Comparison of ENCODE assay signal across 31 cellular contexts in the genomic region with DNA sequence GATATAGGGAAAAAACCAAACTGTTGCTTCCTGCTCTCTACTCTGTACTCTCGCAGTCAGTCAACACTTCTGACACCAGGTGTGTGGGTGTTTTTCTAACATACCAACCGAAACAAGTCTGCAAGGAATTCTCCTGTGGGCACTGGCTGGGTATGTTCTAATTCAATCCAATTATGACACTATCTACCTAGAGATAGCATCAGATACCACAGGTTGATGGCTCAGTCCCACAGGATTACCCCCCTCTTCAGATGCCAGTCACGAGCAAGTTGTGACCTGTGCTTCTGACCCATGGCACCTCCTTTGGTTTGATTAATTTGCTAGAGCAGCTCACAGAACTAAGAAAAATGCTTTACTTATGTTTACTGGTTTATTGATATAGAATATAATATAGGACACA.
"Had no signal": no experiment of that assay in that cellular context is flagged by ENCODE, and none has a peak within 500 bp of the region (broad histone marks: within the 10 kb centered on the region; RNA-seq: fewer than 3 reads in every experiment).

No MANE protein-coding gene starts in this region.

- H3K36me3 ChIP-seq: ascending aorta, breast epithelium, esophagus muscularis mucosa, gastroesophageal sphincter, WERI-Rb-1 had no signal

- ATAC-seq: activated CD4-positive, CD25-positive, alpha-beta regulatory T cell treated with anti-CD3 and anti-CD28 coated beads, Interleukin-2, amount 50 U/mL, for 24 hours; activated CD8-positive, alpha-beta T cell treated with anti-CD3 and anti-CD28 coated beads for 36 hours; activated naive CD4-positive, alpha-beta T cell treated with anti-CD3 and anti-CD28 coated beads, Interleukin-2, amount 50 U/mL, for 72 hours; gastroesophageal sphincter; T-helper 17 cell had no signal

- H3K9me3 ChIP-seq: ascending aorta, breast epithelium, esophagus muscularis mucosa, gastroesophageal sphincter had no signal

- H3K27me3 ChIP-seq: ascending aorta, breast epithelium, dorsolateral prefrontal cortex, esophagus muscularis mucosa, gastroesophageal sphincter had no signal

- H3K4me1 ChIP-seq: ascending aorta, breast epithelium, gastroesophageal sphincter had no signal

- H3K36me3 Mint-ChIP-seq: activated naive CD4-positive, alpha-beta T cell treated with anti-CD3 and anti-CD28 coated beads, Interleukin-2, amount 10 ng/mL, durations not matched to agents 7 days and 5 days; activated naive CD4-positive, alpha-beta T cell treated with anti-CD3 and anti-CD28 coated beads, Interleukin-2, amount 50 U/mL, for 72 hours; activated naive CD8-positive, alpha-beta T cell treated with anti-CD3 and anti-CD28 coated beads, Interleukin-2, amount 10 ng/mL, durations not matched to agents 7 days and 5 days; brain had no signal

- H3K4me1 Mint-ChIP-seq: activated B cell treated with CpG ODN at 0.5 μM for 24 hours; activated naive CD4-positive, alpha-beta T cell treated with anti-CD3 and anti-CD28 coated beads, Interleukin-2, amount 10 ng/mL, durations not matched to agents 7 days and 5 days; activated naive CD8-positive, alpha-beta T cell treated with anti-CD3 and anti-CD28 coated beads, Interleukin-2, amount 10 ng/mL, durations not matched to agents 7 days and 5 days; central memory CD8-positive, alpha-beta T cell; endodermal cell had no signal

- H3K27me3 Mint-ChIP-seq: activated CD8-positive, alpha-beta T cell treated with anti-CD3 and anti-CD28 coated beads for 36 hours; central memory CD8-positive, alpha-beta T cell had no signal

- H3K27ac Mint-ChIP-seq: activated B cell treated with CpG ODN at 0.5 μM for 24 hours; activated CD8-positive, alpha-beta T cell treated with anti-CD3 and anti-CD28 coated beads for 36 hours; activated naive CD4-positive, alpha-beta T cell treated with anti-CD3 and anti-CD28 coated beads, Interleukin-2, amount 10 ng/mL, durations not matched to agents 7 days and 5 days; activated naive CD4-positive, alpha-beta T cell treated with anti-CD3 and anti-CD28 coated beads, Interleukin-2, amount 50 U/mL, for 72 hours; activated naive CD8-positive, alpha-beta T cell treated with anti-CD3 and anti-CD28 coated beads, Interleukin-2, amount 10 ng/mL, durations not matched to agents 7 days and 5 days; brain; dendritic cell treated with granulocyte-macrophage colony-stimulating factor and Interleukin-4, amounts not matched to agents 40 ng/mL and 50 ng/mL, for 4 days; endodermal cell; T-helper 17 cell; T-helper 2 cell treated with Interferon-gamma antibody and Interleukin-4, amounts not matched to agents 5 μg/mL and 100 μg/mL, for 36 hours had no signal

- H3K9me3 Mint-ChIP-seq: activated B cell treated with CpG ODN at 0.5 μM for 24 hours; activated CD8-positive, alpha-beta T cell treated with anti-CD3 and anti-CD28 coated beads for 36 hours; activated naive CD4-positive, alpha-beta T cell treated with anti-CD3 and anti-CD28 coated beads, Interleukin-2, amount 10 ng/mL, durations not matched to agents 7 days and 5 days; activated naive CD4-positive, alpha-beta T cell treated with anti-CD3 and anti-CD28 coated beads, Interleukin-2, amount 50 U/mL, for 72 hours; activated naive CD8-positive, alpha-beta T cell treated with anti-CD3 and anti-CD28 coated beads, Interleukin-2, amount 10 ng/mL, durations not matched to agents 7 days and 5 days; central memory CD8-positive, alpha-beta T cell; dendritic cell treated with granulocyte-macrophage colony-stimulating factor and Interleukin-4, amounts not matched to agents 40 ng/mL and 50 ng/mL, for 4 days; endodermal cell; T-helper 2 cell treated with Interferon-gamma antibody and Interleukin-4, amounts not matched to agents 5 μg/mL and 100 μg/mL, for 36 hours had no signal

- H3K4me3 ChIP-seq: ascending aorta, breast epithelium, coronary artery, dorsolateral prefrontal cortex, esophagus muscularis mucosa, gastroesophageal sphincter had no signal

- H3K27ac ChIP-seq: ascending aorta, breast epithelium, coronary artery, dorsolateral prefrontal cortex, esophagus muscularis mucosa, gastroesophageal sphincter, WERI-Rb-1 had no signal

- DNase-seq: activated B cell treated with CpG ODN at 0.5 μM for 24 hours; activated CD4-positive, alpha-beta T cell treated with anti-CD3 and anti-CD28 coated beads for 48 hours; activated CD4-positive, alpha-beta T cell treated with anti-CD3 and anti-CD28 coated beads, Interleukin-2, amount 50 U/mL, for 1 hour; activated CD4-positive, alpha-beta T cell treated with anti-CD3 and anti-CD28 coated beads, Interleukin-2, amount 50 U/mL, for 48 hours; activated CD8-positive, alpha-beta memory T cell treated with anti-CD3 and anti-CD28 coated beads for 24 hours; activated CD8-positive, alpha-beta T cell treated with anti-CD3 and anti-CD28 coated beads for 36 hours; activated gamma-delta T cell; activated naive CD4-positive, alpha-beta T cell; activated naive CD4-positive, alpha-beta T cell treated with anti-CD3 and anti-CD28 coated beads, Interleukin-2, amount 10 ng/mL, durations not matched to agents 7 days and 5 days; activated naive CD8-positive, alpha-beta T cell treated with anti-CD3 and anti-CD28 coated beads, Interleukin-2, amount 10 ng/mL, durations not matched to agents 7 days and 5 days; activated T-cell treated with anti-CD3 and anti-CD28 coated beads, Interleukin-2, amount 50 U/mL, for 48 hours; dorsolateral prefrontal cortex; effector memory CD4-positive, alpha-beta T cell; erythroblast; foreskin melanocyte; T-helper 1 cell; T-helper 17 cell; T1000; WERI-Rb-1 had no signal

- H3K4me3 Mint-ChIP-seq: activated B cell treated with CpG ODN at 0.5 μM for 24 hours; activated CD8-positive, alpha-beta T cell treated with anti-CD3 and anti-CD28 coated beads for 36 hours; activated naive CD4-positive, alpha-beta T cell treated with anti-CD3 and anti-CD28 coated beads, Interleukin-2, amount 10 ng/mL, durations not matched to agents 7 days and 5 days; activated naive CD8-positive, alpha-beta T cell treated with anti-CD3 and anti-CD28 coated beads, Interleukin-2, amount 10 ng/mL, durations not matched to agents 7 days and 5 days; brain; central memory CD8-positive, alpha-beta T cell; dendritic cell treated with granulocyte-macrophage colony-stimulating factor and Interleukin-4, amounts not matched to agents 40 ng/mL and 50 ng/mL, for 4 days; endodermal cell; T-helper 17 cell; T-helper 2 cell treated with Interferon-gamma antibody and Interleukin-4, amounts not matched to agents 5 μg/mL and 100 μg/mL, for 36 hours had no signal
